20 cellular contexts compared by ENCODE assay signal in genomic region chr18:8713691-8714090, GRCh38. TPM values are rescaled to one million over a fixed set of nuclear protein-coding genes. Genes with fewer than 3 reads are reported as not detected.
DNase-seq lines count a peak whose midpoint lies in the region; FAIRE-seq and TF ChIP-seq lines count a peak whose summit lies in the region.
"Had no signal": no experiment of that assay in that cellular context is flagged by ENCODE, and none has a peak within 500 bp of the region (broad histone marks: within the 10 kb centered on the region; RNA-seq: fewer than 3 reads in every experiment).

No MANE protein-coding gene starts in this region.

- H3K4me1 ChIP-seq in breast epithelium (no peaks in the 10 kb centered on the region), esophagus muscularis mucosa (peaks cover 4 to 52% (median 28%) of the 10 kb centered on the region in 4 donors), neuronal stem cell (ENCODE audit: control insufficient read depth in 2 of 2, insufficient read depth in 1 of 2, low read depth in 1 of 2, low read length in 2 of 2) (peaks cover 0 to 12% of the 10 kb centered on the region in 2 donors), OCI-LY7 (ENCODE audit: insufficient read depth, low read length, poor library complexity, severe bottlenecking) (peaks cover 25% of the 10 kb centered on the region)

- H3K9me2 ChIP-seq in OCI-LY7 (ENCODE audit: insufficient read depth, low read length): no peaks in the 10 kb centered on the region

- no peaks in the 10 kb centered on the region for H4K20me1 ChIP-seq in OCI-LY7 (ENCODE audit: insufficient read depth, low read length)

- POLR2A ChIA-PET in MCF 10A (lab: Yijun Ruan, JAX) (interaction anchor here (0.7 to 2.0 kb wide), 3 partner anchors 12 to 342 kb away, joined by 3 to 6 read pairs (median 3); no protein-coding TSS in a partner anchor), OCI-LY7 (lab: Charles Lee) (interaction anchor here (1.5 kb wide), 1 partner anchor 8 kb away, joined by 3 read pairs; no protein-coding TSS in a partner anchor)

- no peak overlapping the region for H4K91ac ChIP-seq in neuronal stem cell (ENCODE audit: low read depth, low read length, poor library complexity)

- H3K14ac ChIP-seq in neuronal stem cell (ENCODE audit: low read length): no peak overlapping the region

- H3K4me1 Mint-ChIP-seq in MCF 10A (ENCODE audit: insufficient read depth, unreplicated experiment): no peaks in the 10 kb centered on the region

- peaks cover 91% of the 10 kb centered on the region for H3K79me2 ChIP-seq in OCI-LY7 (ENCODE audit: insufficient read depth, low read depth, low read length)

- no peaks in the 10 kb centered on the region for H3K79me1 ChIP-seq in neuronal stem cell (ENCODE audit: low read depth, low read length)

- no peaks in the 10 kb centered on the region for H3K27me3 ChIP-seq in breast epithelium
- H3K27me3 ChIP-seq in esophagus muscularis mucosa: no peaks in the 10 kb centered on the region
- no peaks in the 10 kb centered on the region for H3K27me3 ChIP-seq in neuronal stem cell (ENCODE audit: control insufficient read depth in 3 of 3, insufficient read depth in 3 of 3, low read depth in 1 of 3, low read length in 3 of 3)

- peaks cover 8% of the 10 kb centered on the region for H3K36me3 Mint-ChIP-seq in MCF 10A (ENCODE audit: insufficient read depth, unreplicated experiment)

- H2BK12ac ChIP-seq in neuronal stem cell (ENCODE audit: low read length): no peak overlapping the region

- H2AK5ac ChIP-seq in neuronal stem cell (ENCODE audit: low read depth, low read length): no peak overlapping the region

- no peak overlapping the region for H3K23ac ChIP-seq in neuronal stem cell (ENCODE audit: low read depth, low read length, poor library complexity)

- H3K4me3 Mint-ChIP-seq in MCF 10A (ENCODE audit: unreplicated experiment): no peak overlapping the region
- H3K4me3 Mint-ChIP-seq: GM23338 had no signal

- H2BK15ac ChIP-seq in neuronal stem cell (ENCODE audit: low read length): no peak overlapping the region

- H3K4me3 ChIP-seq in breast epithelium: no peak overlapping the region
- H3K4me3 ChIP-seq in esophagus muscularis mucosa: no peak overlapping the region
- H3K4me3 ChIP-seq in neuronal stem cell (ENCODE audit: low read length in 2 of 2): no peak overlapping the region
- no peak overlapping the region for H3K4me3 ChIP-seq in OCI-LY7 (ENCODE audit: low read depth, low read length, poor library complexity, severe bottlenecking)
- H3K4me3 ChIP-seq: GM12878, GM23338 had no signal

- H3K9me3 Mint-ChIP-seq in MCF 10A (ENCODE audit: unreplicated experiment): no peaks in the 10 kb centered on the region

- no peak overlapping the region for H2BK5ac ChIP-seq in neuronal stem cell (ENCODE audit: low read length)

- BruUV-seq in MCF 10A (replicated peaks; lab: Mats Ljungman, UMichigan) (no TSS peak), OCI-LY7 (replicated peaks; lab: Mats Ljungman, UMichigan) (no TSS peak)

- H2AFZ ChIP-seq in neuronal stem cell (ENCODE audit: low read length): peak overlapping the region; percentile 10
- H2AFZ ChIP-seq in OCI-LY7 (ENCODE audit: low read length): no peak overlapping the region
- H2AFZ ChIP-seq: GM23338 had no signal

- TF ChIP-seq CTCF in MCF 10A (IDR thresholded peaks at IDR 0.05; ENCODE audit: unreplicated experiment) (no peak), breast epithelium (IDR thresholded peaks at IDR 0.05) (no peak), esophagus muscularis mucosa (IDR thresholded peaks at IDR 0.05) (no peak), OCI-LY7 (conservative IDR thresholded peaks at IDR 0.05; ENCODE audit: low read length) (no peak)

- H3K4me2 ChIP-seq in neuronal stem cell (ENCODE audit: insufficient read depth, low read length, poor library complexity, severe bottlenecking) (no peak overlapping the region), OCI-LY7 (ENCODE audit: low read length) (no peak overlapping the region)
- H3K4me2 ChIP-seq: GM23338 had no signal

- H3K27ac Mint-ChIP-seq in MCF 10A (ENCODE audit: low read depth, unreplicated experiment): peak overlapping the region; percentile 19
- H3K27ac Mint-ChIP-seq: GM23338 had no signal

- no peak for FAIRE-seq in GM12891 (lab: Jason Lieb, UNC)
- FAIRE-seq: GM12878 had no signal

- CTCF ChIA-PET in MCF 10A (lab: Yijun Ruan, JAX) (interaction anchor here (0.6 to 1.0 kb wide), 3 partner anchors 14 to 274 kb away, joined by 3 to 4 read pairs (median 3); no protein-coding TSS in a partner anchor), OCI-LY7 (lab: Charles Lee; ENCODE audit: unreplicated experiment) (no interaction called here)

- WGBS in esophagus muscularis mucosa: 43% methylated on average over 8 of the region's 8 CpGs
- WGBS in neuronal stem cell (ENCODE audit: extremely low coverage in 2 of 2, insufficient read length in 2 of 2, insufficient replicate concordance in 1 of 2), 2 donors: no CpG with 5 or more reads among the region's 8 CpGs

- H3K9me3 ChIP-seq in breast epithelium (no peaks in the 10 kb centered on the region), esophagus muscularis mucosa (no peaks in the 10 kb centered on the region), neuronal stem cell (replicated peaks in 1 of 2; ENCODE audit: control insufficient read depth in 2 of 2, insufficient read depth in 1 of 2, low read depth in 1 of 2, low read length in 2 of 2) (no peaks in the 10 kb centered on the region), OCI-LY7 (ENCODE audit: low read length) (no peaks in the 10 kb centered on the region)

- H3K9ac ChIP-seq in neuronal stem cell (ENCODE audit: low read depth, low read length, poor library complexity): no peak overlapping the region

- H4K8ac ChIP-seq in neuronal stem cell (ENCODE audit: low read depth, low read length): no peak overlapping the region

- H3K27me3 Mint-ChIP-seq in MCF 10A (ENCODE audit: insufficient read depth, unreplicated experiment): no peaks in the 10 kb centered on the region

- no peak for TF ChIP-seq POLR2A in breast epithelium (IDR thresholded peaks at IDR 0.05)
- no peak for TF ChIP-seq POLR2A in esophagus muscularis mucosa (IDR thresholded peaks at IDR 0.05; ENCODE audit: low read depth)
- no peak for TF ChIP-seq POLR2A in GM12891 (IDR thresholded peaks at IDR 0.05; ENCODE audit: low read depth, low read length)

- no peak overlapping the region for H3K4ac ChIP-seq in neuronal stem cell (ENCODE audit: low read length)

- intact Hi-C loops in MCF 10A (cut with micrococcal nuclease) (no loop called here), breast epithelium (cut with DNase I; ENCODE audit: low total_unique reads) (no loop called here), esophagus muscularis mucosa (cut with DNase I) (no loop called here), OCI-LY7 (cut with micrococcal nuclease; ENCODE audit: unreplicated experiment) (no loop called here)

- H3K27ac ChIP-seq in breast epithelium (no peak overlapping the region), esophagus muscularis mucosa (replicated peaks in 1 of 4) (peak overlapping the region in 3 of 4 donors; percentile 55 to 60 (median 58)), neuronal stem cell (replicated peaks; ENCODE audit: low read length) (no peak overlapping the region), OCI-LY7 (ENCODE audit: low read depth, low read length, poor library complexity, severe bottlenecking) (no peak overlapping the region)

- no peak for TF ChIP-seq EP300 in esophagus muscularis mucosa (IDR thresholded peaks at IDR 0.05)

- no peak overlapping the region for H2BK120ac ChIP-seq in neuronal stem cell (ENCODE audit: low read depth, low read length)

- H3K18ac ChIP-seq in neuronal stem cell (ENCODE audit: low read length): no peak overlapping the region

- H3K36me3 ChIP-seq in breast epithelium (no peaks in the 10 kb centered on the region), esophagus muscularis mucosa (peaks cover 0 to 3% (median 0%) of the 10 kb centered on the region in 4 donors), neuronal stem cell (replicated peaks in 1 of 2; ENCODE audit: control insufficient read depth in 2 of 2, insufficient read depth in 2 of 2, low read length in 2 of 2) (peaks cover 0 to 9% of the 10 kb centered on the region in 2 donors), OCI-LY7 (ENCODE audit: insufficient read depth, low read length) (peaks cover 84% of the 10 kb centered on the region)

- DNase-seq in MCF 10A (ENCODE audit: unreplicated experiment) (no peak), breast epithelium (ENCODE audit: low spot score in 2 of 2) (no peak), esophagus muscularis mucosa (ENCODE audit: extremely low spot score) (no peak), neuronal stem cell (ENCODE audit: low spot score) (no peak), middle frontal gyrus (ENCODE audit: extremely low spot score, low spot score) (no peak), OCI-LY7 (ENCODE audit: low spot score) (no peak), GM12891 (ENCODE audit: insufficient read length, low spot score) (no peak)
- no peak for DNase-seq in stimulated activated CD4-positive, alpha-beta T cell treated with anti-CD3 and anti-CD28 coated beads, Interleukin-4, amount 100 ng/mL, for 4 hours
- DNase-seq: 8988T, DMS79 treated with DMSO at 0.1 percent for 48 hours, KBM-7, NCI-H1092, NCI-H1436, NCI-H1930, NCI-H226, NCI-H510A treated with DMSO at 0.1 percent for 48 hours, NCI-H774, Right ventricle myocardium superior had no signal

TF ChIP-seq in GM12891, 5 proteins besides CTCF, POLR2A, EP300 and RAD21:
- TF ChIP-seq POU2F2 (IDR thresholded peaks at IDR 0.05; ENCODE audit: low read depth, low read length): no peak
- no peak for TF ChIP-seq TAF1 (IDR thresholded peaks at IDR 0.05; ENCODE audit: low read depth, low read length)

RNA-seq across cellular contexts. Expression of gene MTCL1, which starts 8.3 kb away (rescaled TPM):
- total RNA-seq in MCF 10A (2022) (11.6 and 19.8 TPM in 2 replicates), breast epithelium (1 to 10 TPM; 4.9 to 9.1 (median 7.2) TPM), esophagus muscularis mucosa (10 to 100 TPM; 32.3 to 48.0 (median 38.6) TPM), OCI-LY7 (2022) (159 and 170 TPM in 2 replicates)
- 8.9 TPM for polyA plus RNA-seq in neuronal stem cell (2013, experiment 1 of 2)
- 8.7 TPM for polyA plus RNA-seq in neuronal stem cell (2013, experiment 2 of 2)
- 82.8 and 96.8 TPM in 2 replicates for total RNA-seq in OCI-LY7 (2014; rRNA removed; shearing (Covaris generic))
- polyA plus RNA-seq in GM12891 (2012; ENCODE audit: low read depth, missing spikeins): 0.21 TPM

Comparison
In these comparisons a context has a peak if more than half of its experiments do, and no peak if none do; other contexts are left out.
1. H3K27ac ChIP-seq: peak in esophagus muscularis mucosa (3 of 4); none in breast epithelium (0 of 2), neuronal stem cell (single experiment) and OCI-LY7 (single experiment).